Comparison of ENCODE assay signal across 10 cellular contexts in the genomic region with DNA sequence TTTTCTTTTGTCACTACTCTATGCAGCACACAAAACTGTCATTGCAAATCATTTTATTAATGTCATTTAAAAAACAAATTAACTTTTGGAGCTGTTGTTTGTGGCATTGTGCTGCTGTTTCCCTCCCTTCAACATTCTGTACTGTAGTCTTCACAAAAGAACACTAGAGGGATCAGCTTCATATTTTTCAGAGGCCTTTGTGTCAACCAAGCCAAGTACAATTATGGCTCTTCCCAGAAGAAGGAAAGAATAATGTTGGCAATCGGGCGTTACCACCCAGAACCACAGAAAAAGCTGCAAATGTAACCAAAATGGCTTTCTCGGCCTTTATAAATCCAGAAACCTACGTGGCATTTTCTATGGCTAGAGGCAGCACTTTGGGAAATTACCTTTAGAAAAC.
DNase-seq lines count a peak whose midpoint lies in the region; ATAC-seq, FAIRE-seq and TF ChIP-seq lines count a peak whose summit lies in the region.
"Had no signal": no experiment of that assay in that cellular context is flagged by ENCODE, and none has a peak within 500 bp of the region (broad histone marks: within the 10 kb centered on the region; RNA-seq: fewer than 3 reads in every experiment).

No MANE protein-coding gene starts in this region.

- ATAC-seq in HepG2 (peak; percentile 72), GM18498 (IDR thresholded peaks at IDR 0.05; ENCODE audit: unreplicated experiment) (no peak)

- no peaks in the 10 kb centered on the region for H3K27me3 ChIP-seq in HepG2 (ENCODE audit: control insufficient read depth in 1 of 2, insufficient read depth in 2 of 2, low read length in 2 of 2)
- no peaks in the 10 kb centered on the region for H3K27me3 ChIP-seq in vagina
- H3K27me3 ChIP-seq: BLaER1 had no signal

- 12% methylated on average over 4 of the region's 4 CpGs for WGBS in HepG2 (ENCODE audit: low lambda C conversion rate)

- no peak for FAIRE-seq in HepG2 (lab: Jason Lieb, UNC)

- no peak overlapping the region for H2AFZ ChIP-seq in HepG2 (ENCODE audit: low read length)

- POLR2A ChIA-PET in HepG2 (lab: Yijun Ruan, JAX) = no interaction called here

- intact Hi-C loops in HepG2 (cut with micrococcal nuclease; ENCODE audit: unreplicated experiment) (no loop called here), vagina (cut with DNase I) (loop anchor here (2.0 kb wide), 1 partner anchor 99 kb away; the partner anchor contains the start of gene COL1A2)

- DNase-seq in NCI-H2171 treated with DMSO at 0.1 percent for 48 hours (lab: John Stamatoyannopoulos, UW) = peak; percentile 16
- no peak for DNase-seq in NCI-H2171 (lab: John Stamatoyannopoulos, UW)
- peak; percentile 60 for DNase-seq in amniotic stem cell (lab: John Stamatoyannopoulos, UW)
- DNase-seq in HepG2 (ENCODE audit: low spot score) = peak; percentile 7
- no peak for DNase-seq in vagina (ENCODE audit: extremely low spot score in 2 of 2)
- DNase-seq in DMS79 treated with DMSO at 0.1 percent for 48 hours (lab: John Stamatoyannopoulos, UW) = no peak
- no peak for DNase-seq in midbrain (lab: John Stamatoyannopoulos, UW)
- DNase-seq: stimulated activated CD4-positive, alpha-beta T cell treated with anti-CD3 and anti-CD28 coated beads, Interleukin-4, amount 100 ng/mL, for 24 hours had no signal

- TF ChIP-seq POLR2A in HepG2 (IDR thresholded peaks at IDR 0.05; ENCODE audit: insufficient read depth in 1 of 2, low read depth in 2 of 2, low read length in 2 of 2) (no peak), vagina (IDR thresholded peaks at IDR 0.05) (no peak)

- BruUV-seq in HepG2 (replicated peaks; lab: Mats Ljungman, UMichigan) = no TSS peak

- H3K27ac ChIP-seq in HepG2 (ENCODE audit: extremely low read length, insufficient read depth, low read length) = no peak overlapping the region
- peak overlapping the region; percentile 94 for H3K27ac ChIP-seq in vagina
- H3K27ac ChIP-seq: BLaER1 had no signal

- no peak for TF ChIP-seq RAD21 in HepG2 (CRISPR knock-in tag; IDR thresholded peaks at IDR 0.05)

- in situ Hi-C loops in HepG2 (cut with HindIII; ENCODE audit: extremely low pct_ligation_motif_present, low pct_unique_long_range_greater_than_20kb) = loop anchor here (5.0 to 25.0 kb wide), 3 partner anchors 96 to 1391 kb away; partner anchors contain the start of gene COL1A2

- CTCF ChIA-PET in HepG2 (lab: Yijun Ruan, JAX; ENCODE audit: low intra/inter-chr PET ratio, low total read pairs) = no interaction called here

- no peaks in the 10 kb centered on the region for H4K20me1 ChIP-seq in HepG2 (ENCODE audit: insufficient read depth, low read length)
- H4K20me1 ChIP-seq: BLaER1 had no signal

- H3K4me2 ChIP-seq in HepG2 (ENCODE audit: low read depth, low read length) = no peak overlapping the region
- H3K4me2 ChIP-seq: BLaER1 had no signal

- H3K4me1 ChIP-seq in HepG2 (ENCODE audit: insufficient read depth, low read length) (peaks cover 6% of the 10 kb centered on the region), vagina (peaks cover 27% of the 10 kb centered on the region)
- H3K4me1 ChIP-seq: BLaER1 had no signal

- no peaks in the 10 kb centered on the region for H3K36me3 ChIP-seq in HepG2 (replicated peaks in 1 of 2; ENCODE audit: control insufficient read depth in 1 of 2, insufficient read depth in 2 of 2, low read length in 2 of 2)
- H3K36me3 ChIP-seq in vagina = no peaks in the 10 kb centered on the region
- H3K36me3 ChIP-seq: BLaER1 had no signal

- H3K9ac ChIP-seq in HepG2 (ENCODE audit: insufficient read depth, low read depth, low read length) = no peak overlapping the region
- H3K9ac ChIP-seq: BLaER1 had no signal

- no peaks in the 10 kb centered on the region for H3K79me2 ChIP-seq in HepG2 (ENCODE audit: insufficient read depth, low read length)

- no peak overlapping the region for H3K4me3 ChIP-seq in HepG2 (replicated peaks in 1 of 3; ENCODE audit: insufficient read depth in 1 of 3, low read depth in 2 of 3, low read length in 3 of 3)
- H3K4me3 ChIP-seq in vagina = peak overlapping the region in 1 of 2 donors; percentile 10
- H3K4me3 ChIP-seq: BLaER1 had no signal

- TF ChIP-seq CTCF in HepG2 (CRISPR knock-in tag; IDR thresholded peaks at IDR 0.05) = peak; percentile 32; the same call in 1 of the 2 replicates
- TF ChIP-seq CTCF in vagina (IDR thresholded peaks at IDR 0.05) = peak; percentile 2 to 59 (median 22)

- H3K9me3 ChIP-seq in HepG2 (ENCODE audit: low read length) = no peaks in the 10 kb centered on the region
- H3K9me3 ChIP-seq in vagina = no peaks in the 10 kb centered on the region
- H3K9me3 ChIP-seq: BLaER1 had no signal

- TF ChIP-seq EP300 in HepG2 (IDR thresholded peaks at IDR 0.05; ENCODE audit: low read depth in 2 of 2, low read length in 2 of 2) (no peak), HepG2 (CRISPR knock-in tag; IDR thresholded peaks at IDR 0.05; ENCODE audit: borderline replicate concordance) (no peak)

TF ChIP-seq in HepG2, 621 proteins besides CTCF, POLR2A, EP300 and RAD21:
- TF ChIP-seq STAG1 (CRISPR knock-in tag; IDR thresholded peaks at IDR 0.05) = peak; percentile 53
- 0 out of 2 replicates have a peak, but pooled peaks have one; percentile 30 for TF ChIP-seq SMC3 (IDR thresholded peaks at IDR 0.05; ENCODE audit: low read length)
- TF ChIP-seq, protein P1, sequence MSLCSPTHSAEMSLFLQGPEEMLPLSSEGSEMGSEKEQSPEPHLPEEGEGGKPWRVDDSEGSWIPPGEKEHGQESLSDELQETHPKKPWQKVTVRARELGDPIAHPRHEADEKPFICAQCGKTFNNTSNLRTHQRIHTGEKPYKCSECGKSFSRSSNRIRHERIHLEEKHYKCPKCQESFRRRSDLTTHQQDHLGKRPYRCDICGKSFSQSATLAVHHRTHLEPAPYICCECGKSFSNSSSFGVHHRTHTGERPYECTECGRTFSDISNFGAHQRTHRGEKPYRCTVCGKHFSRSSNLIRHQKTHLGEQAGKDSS (CRISPR knock-in tag; IDR thresholded peaks at IDR 0.05; ENCODE audit: borderline replicate concordance, low read depth) = no peak

Comparison
In these comparisons a context has a peak if more than half of its experiments do, and no peak if none do; other contexts are left out.
1. DNase-seq: peak in NCI-H2171 treated with DMSO at 0.1 percent for 48 hours (single experiment), amniotic stem cell (single experiment) and HepG2 (single experiment); none in NCI-H2171 (single experiment), vagina (0 of 2), DMS79 treated with DMSO at 0.1 percent for 48 hours (single experiment) and midbrain (single experiment).